ENCODE assay signal across 18 cellular contexts in genomic region chr7:137940656-137941518, GRCh38.
DNase-seq lines count a peak whose midpoint lies in the region; ATAC-seq, FAIRE-seq and TF ChIP-seq lines count a peak whose summit lies in the region.
"Had no signal": no experiment of that assay in that cellular context is flagged by ENCODE, and none has a peak within 500 bp of the region (broad histone marks: within the 10 kb centered on the region; RNA-seq: fewer than 3 reads in every experiment).

No MANE protein-coding gene starts in this region.

- no peaks in the 10 kb centered on the region for H3K27me3 ChIP-seq in small intestine (ENCODE audit: control insufficient read depth in 2 of 2, insufficient read depth in 2 of 2, low read length in 2 of 2)
- no peaks in the 10 kb centered on the region for H3K27me3 ChIP-seq in PC-3 (ENCODE audit: low read length)
- H3K27me3 ChIP-seq: dorsolateral prefrontal cortex, left lung, ovary had no signal

- ATAC-seq in HG02870 (IDR thresholded peaks at IDR 0.05; ENCODE audit: unreplicated experiment) (no peak), PC-3 (no peak)
- ATAC-seq: left lung; stimulated activated memory B cell treated with anti-CD40 and anti-IgM and Interleukin-4, amounts not matched to agents 10 μg/mL and 1 μg/mL and 100 μg/mL, for 72 hours had no signal

- no TSS peak for BruUV-seq in PC-3 (replicated peaks; lab: Mats Ljungman, UMichigan)

- H3K27ac ChIP-seq in small intestine (ENCODE audit: low read depth in 1 of 2, low read length in 1 of 2) (peak overlapping the region; percentile 2 to 84), PC-3 (ENCODE audit: low read length) (no peak overlapping the region)
- H3K27ac ChIP-seq: dorsolateral prefrontal cortex, left lung, ovary had no signal

- POLR2A ChIA-PET in PC-3 (lab: Charles Lee; ENCODE audit: unreplicated experiment) = no interaction called here

- H3K36me3 ChIP-seq in small intestine (ENCODE audit: control insufficient read depth in 2 of 2, insufficient read depth in 2 of 2, low read length in 2 of 2) (peaks cover 0 to 2% of the 10 kb centered on the region in 2 donors), PC-3 (ENCODE audit: low read depth, low read length) (no peaks in the 10 kb centered on the region)
- H3K36me3 ChIP-seq: left lung, ovary had no signal

- H3K79me2 ChIP-seq in PC-3 (ENCODE audit: low read length) = no peaks in the 10 kb centered on the region

- H3K9ac ChIP-seq in PC-3 (ENCODE audit: low read length) = no peak overlapping the region

- H3K36me3 Mint-ChIP-seq in chondrocyte (ENCODE audit: low read depth) = peaks cover 4% of the 10 kb centered on the region

- H2AFZ ChIP-seq in PC-3 (ENCODE audit: low read length) = no peak overlapping the region

- CTCF ChIA-PET in PC-3 (lab: Charles Lee) = no interaction called here

- TF ChIP-seq CTCF in chondrocyte (IDR thresholded peaks at IDR 0.05) = peak; percentile 44
- TF ChIP-seq CTCF in PC-3 (conservative IDR thresholded peaks at IDR 0.05; ENCODE audit: low read depth, low read length) = no peak

- H3K9me3 Mint-ChIP-seq in chondrocyte (ENCODE audit: low read depth) = no peaks in the 10 kb centered on the region
- H3K9me3 Mint-ChIP-seq: activated naive CD4-positive, alpha-beta T cell treated with anti-CD3 and anti-CD28 coated beads, Interleukin-2, amount 10 ng/mL, durations not matched to agents 7 days and 5 days; CD14-positive monocyte; stimulated activated memory B cell treated with anti-CD40 and anti-IgM and Interleukin-4, amounts not matched to agents 10 μg/mL and 1 μg/mL and 100 μg/mL, for 72 hours had no signal

- WGBS in small intestine, 3 donors = 43 to 73% (median 56%) methylated on average over 11 of the region's 11 CpGs

- no peaks in the 10 kb centered on the region for H3K27me3 Mint-ChIP-seq in chondrocyte (ENCODE audit: low read depth)
- H3K27me3 Mint-ChIP-seq: activated naive CD4-positive, alpha-beta T cell treated with anti-CD3 and anti-CD28 coated beads, Interleukin-2, amount 10 ng/mL, durations not matched to agents 7 days and 5 days; stimulated activated memory B cell treated with anti-CD40 and anti-IgM and Interleukin-4, amounts not matched to agents 10 μg/mL and 1 μg/mL and 100 μg/mL, for 72 hours had no signal

- peak overlapping the region; percentile 96 for H3K27ac Mint-ChIP-seq in chondrocyte (ENCODE audit: unreplicated experiment)
- H3K27ac Mint-ChIP-seq: activated naive CD4-positive, alpha-beta T cell treated with anti-CD3 and anti-CD28 coated beads, Interleukin-2, amount 10 ng/mL, durations not matched to agents 7 days and 5 days; CD14-positive monocyte; stimulated activated memory B cell treated with anti-CD40 and anti-IgM and Interleukin-4, amounts not matched to agents 10 μg/mL and 1 μg/mL and 100 μg/mL, for 72 hours had no signal

- no peaks in the 10 kb centered on the region for H3K9me2 ChIP-seq in PC-3 (replicated peaks; ENCODE audit: low read length)

- H3K9me3 ChIP-seq in small intestine (ENCODE audit: control insufficient read depth, low read depth) (no peaks in the 10 kb centered on the region), PC-3 (ENCODE audit: low read length) (no peaks in the 10 kb centered on the region)
- H3K9me3 ChIP-seq: left lung, ovary had no signal

- no peak overlapping the region for H3K4me3 Mint-ChIP-seq in chondrocyte (ENCODE audit: unreplicated experiment)
- H3K4me3 Mint-ChIP-seq: activated naive CD4-positive, alpha-beta T cell treated with anti-CD3 and anti-CD28 coated beads, Interleukin-2, amount 10 ng/mL, durations not matched to agents 7 days and 5 days; CD14-positive monocyte; stimulated activated memory B cell treated with anti-CD40 and anti-IgM and Interleukin-4, amounts not matched to agents 10 μg/mL and 1 μg/mL and 100 μg/mL, for 72 hours had no signal

- intact Hi-C loops in PC-3 (cut with micrococcal nuclease) = no loop called here

- H3K4me1 ChIP-seq in small intestine (ENCODE audit: control insufficient read depth in 2 of 2, insufficient read depth in 1 of 2, low read depth in 1 of 2, low read length in 1 of 2) = peaks cover 27 to 37% of the 10 kb centered on the region in 2 donors
- peaks cover 5% of the 10 kb centered on the region; the same call in 1 of the 2 replicates for H3K4me1 ChIP-seq in PC-3 (ENCODE audit: insufficient read depth, low read length)

- peak; percentile 43 for DNase-seq in HS-27A (ENCODE audit: low read depth)
- DNase-seq in chondrocyte (ENCODE audit: low spot score) = no peak
- peak; percentile 45 for DNase-seq in islet precursor cell
- peak; percentile 97 for DNase-seq in small intestine
- DNase-seq in PC-3 = no peak
- no peak for DNase-seq in activated CD8-positive, alpha-beta memory T cell treated with anti-CD3 and anti-CD28 coated beads, Interleukin-2, amount 50 U/mL, for 4 hours
- DNase-seq in SKM-1 (lab: John Stamatoyannopoulos, UW; ENCODE audit: unreplicated experiment) = no peak
- DNase-seq: activated CD8-positive, alpha-beta memory T cell treated with anti-CD3 and anti-CD28 coated beads for 24 hours; activated naive CD4-positive, alpha-beta T cell treated with anti-CD3 and anti-CD28 coated beads, Interleukin-2, amount 10 ng/mL, durations not matched to agents 7 days and 5 days; dorsolateral prefrontal cortex; left lung; NCI-H524; ovary; stimulated activated CD4-positive, alpha-beta T cell treated with anti-CD3 and anti-CD28 coated beads, Interleukin-2, amount 100 ng/mL, for 24 hours had no signal

- H3F3A ChIP-seq in PC-3 (ENCODE audit: low read length, unreplicated experiment) = no peaks in the 10 kb centered on the region

- H3K4me2 ChIP-seq in PC-3 (ENCODE audit: low read length) = no peak overlapping the region

- H3K4me3 ChIP-seq in small intestine (ENCODE audit: low read depth in 1 of 2, low read length in 2 of 2) (no peak overlapping the region), PC-3 (ENCODE audit: low read length) (no peak overlapping the region)
- H3K4me3 ChIP-seq: dorsolateral prefrontal cortex, left lung, ovary had no signal

- FAIRE-seq in small intestine (lab: Jason Lieb, UNC) = no peak
- FAIRE-seq: TTC549 had no signal

- H3K4me1 Mint-ChIP-seq in chondrocyte (ENCODE audit: low read depth) = peaks cover 89% of the 10 kb centered on the region

- no peaks in the 10 kb centered on the region for H4K20me1 ChIP-seq in PC-3 (ENCODE audit: low read length)

Comparison
In these comparisons a context has a peak if more than half of its experiments do, and no peak if none do; other contexts are left out.
1. DNase-seq: peak in HS-27A (single experiment), islet precursor cell (single experiment) and small intestine (single experiment); none in chondrocyte (single experiment), PC-3 (single experiment), activated CD8-positive, alpha-beta memory T cell treated with anti-CD3 and anti-CD28 coated beads, Interleukin-2, amount 50 U/mL, for 4 hours (single experiment) and SKM-1 (single experiment).